ENCODE assay signal across 8 cellular contexts in the genomic region with DNA sequence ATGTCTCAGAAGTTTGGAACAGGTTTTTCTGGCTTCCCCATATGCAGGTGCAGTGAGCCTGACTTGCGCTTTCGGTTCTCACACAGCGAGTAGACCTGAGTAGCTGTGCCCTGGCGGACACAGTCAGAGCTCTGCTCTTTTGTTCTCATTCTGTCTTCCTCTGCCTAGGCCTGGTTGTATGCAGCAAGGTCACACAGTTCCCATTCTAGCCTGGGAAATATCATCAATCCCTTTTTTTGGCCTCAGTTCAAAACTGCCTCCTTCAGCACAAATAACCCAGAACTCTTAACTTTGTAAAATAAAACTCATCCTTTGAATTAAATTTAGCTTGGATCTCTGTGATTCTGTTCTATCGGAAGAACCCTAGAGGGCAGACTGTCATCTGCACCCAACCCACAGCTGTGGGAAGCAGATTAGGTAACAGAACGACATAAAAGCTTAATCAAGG. TPM values are rescaled to one million over a fixed set of nuclear protein-coding genes. Genes with fewer than 3 reads are reported as not detected.
DNase-seq lines count a peak whose midpoint lies in the region; ATAC-seq lines count a peak whose summit lies in the region.

No MANE protein-coding gene starts in this region.

- H3K4me3 ChIP-seq in adipocyte (ENCODE audit: low read length): peak overlapping the region; percentile 42
- H3K4me3 ChIP-seq in MG63: no peak overlapping the region

- H3K27me3 ChIP-seq in adipocyte (replicated peaks; ENCODE audit: control insufficient read depth, insufficient read depth, low read length): no peaks in the 10 kb centered on the region
- H3K27me3 ChIP-seq in MG63: peaks cover 4% of the 10 kb centered on the region; the same call in 1 of the 2 replicates

- H3K9me3 ChIP-seq in adipocyte (ENCODE audit: control insufficient read depth, low read length) (no peaks in the 10 kb centered on the region), MG63 (no peaks in the 10 kb centered on the region)

- H3K36me3 ChIP-seq in adipocyte (ENCODE audit: control insufficient read depth, insufficient read depth, low read length, severe bottlenecking) (no peaks in the 10 kb centered on the region), MG63 (no peaks in the 10 kb centered on the region)

- DNase-seq in NCI-H1105 treated with DMSO at 0.1 percent for 48 hours (lab: John Stamatoyannopoulos, UW) (peak; percentile 24), NCI-H1105 (lab: John Stamatoyannopoulos, UW) (no peak), M059J (ENCODE audit: low read depth) (peak; percentile 27), adipocyte (ENCODE audit: low read depth) (no peak), left kidney (ENCODE audit: low read depth, low spot score) (peak; percentile 75), MG63 (no peak), superior temporal gyrus (ENCODE audit: extremely low spot score) (no peak)

- no peak overlapping the region for H3K9ac ChIP-seq in adipocyte (ENCODE audit: low read length)

- ATAC-seq in GM21723 (IDR thresholded peaks at IDR 0.05; ENCODE audit: unreplicated experiment): peak; percentile 98

- peaks cover 5% of the 10 kb centered on the region for H3K4me1 ChIP-seq in adipocyte (ENCODE audit: control insufficient read depth, insufficient read depth, low read length)

RNA-seq across cellular contexts. Expression of a gene that starts 10.2 kb away (rescaled TPM):
- 0.49 TPM in 1 of 2 replicates, not detected in the other for total RNA-seq in M059J (2014; rRNA removed; shearing (Covaris generic))
- total RNA-seq in MG63 (2014; rRNA removed; shearing (Covaris generic); ENCODE audit: low replicate concordance): not detected in 2 replicates

Comparison
In these comparisons a context has a peak if more than half of its experiments do, and no peak if none do; other contexts are left out.
1. DNase-seq: peak in NCI-H1105 treated with DMSO at 0.1 percent for 48 hours (single experiment), M059J (single experiment) and left kidney (single experiment); none in NCI-H1105 (single experiment), adipocyte (single experiment), MG63 (single experiment) and superior temporal gyrus (single experiment).